In the genomic region with DNA sequence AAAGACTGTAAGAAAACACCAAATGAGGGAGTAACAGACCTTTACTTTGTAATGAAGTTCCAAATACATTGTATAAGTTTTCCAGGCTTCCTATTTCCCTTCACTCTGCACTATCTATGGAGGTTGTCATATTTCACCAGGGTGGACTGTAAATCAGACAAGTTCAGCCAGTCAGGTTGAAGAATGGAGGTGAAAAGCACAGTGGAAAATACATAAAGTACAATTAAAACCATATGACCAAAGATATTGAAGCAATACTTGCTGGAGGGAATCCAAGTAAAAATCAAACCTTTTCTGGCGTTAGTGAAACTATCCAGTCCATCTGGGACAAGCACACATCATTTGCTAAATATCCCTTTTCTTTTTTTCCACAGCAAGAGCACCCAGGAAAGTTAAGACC, we compare ENCODE assay signal across 16 cellular contexts. TPM values are rescaled to one million over a fixed set of nuclear protein-coding genes. Genes with fewer than 3 reads are reported as not detected.
DNase-seq lines count a peak whose midpoint lies in the region; ATAC-seq, FAIRE-seq and TF ChIP-seq lines count a peak whose summit lies in the region.
"Had no signal": no experiment of that assay in that cellular context is flagged by ENCODE, and none has a peak within 500 bp of the region (broad histone marks: within the 10 kb centered on the region; RNA-seq: fewer than 3 reads in every experiment).

No MANE protein-coding gene starts in this region.

- intact Hi-C loops in right cardiac atrium (cut with DNase I), result loop anchor here (5.0 to 10.0 kb wide), 5 partner anchors 73 to 325 kb away; no protein-coding TSS in a partner anchor
- intact Hi-C loops in Right ventricle myocardium superior (cut with DNase I), result loop anchor here (5.0 kb wide), 1 partner anchor 188 kb away; no protein-coding TSS in a partner anchor
- intact Hi-C loops in esophagus muscularis mucosa (cut with DNase I), result loop anchor here (5.0 kb wide), 1 partner anchor 183 kb away; no protein-coding TSS in a partner anchor

- H3K9me3 ChIP-seq in right cardiac atrium (ENCODE audit: control insufficient read depth, low read length), result no peaks in the 10 kb centered on the region
- H3K9me3 ChIP-seq in esophagus muscularis mucosa, result no peaks in the 10 kb centered on the region
- H3K9me3 ChIP-seq in neuron (ENCODE audit: low read length), result peaks cover 8% of the 10 kb centered on the region
- H3K9me3 ChIP-seq: testis had no signal

- H3K27me3 ChIP-seq in right cardiac atrium (ENCODE audit: control insufficient read depth, insufficient read depth), result no peaks in the 10 kb centered on the region
- H3K27me3 ChIP-seq in esophagus muscularis mucosa, result no peaks in the 10 kb centered on the region
- H3K27me3 ChIP-seq in neuron (ENCODE audit: insufficient read depth, low read length), result no peaks in the 10 kb centered on the region
- H3K27me3 ChIP-seq: testis had no signal

- H2AFZ ChIP-seq in neuron (ENCODE audit: low read depth, low read length), result no peak overlapping the region

- H3K27ac ChIP-seq in right cardiac atrium (ENCODE audit: low read length) (no peak overlapping the region), esophagus muscularis mucosa (replicated peaks in 1 of 4) (no peak overlapping the region)
- H3K27ac ChIP-seq: RWPE1, testis had no signal

- no peak for TF ChIP-seq CTCF in esophagus muscularis mucosa (IDR thresholded peaks at IDR 0.05)

- H3K36me3 ChIP-seq in esophagus muscularis mucosa (peaks cover 0 to 8% (median 4%) of the 10 kb centered on the region in 4 donors), neuron (ENCODE audit: insufficient read depth, low read length) (peaks cover 19% of the 10 kb centered on the region)

- ATAC-seq in right cardiac atrium (no peak), Right ventricle myocardium superior (ENCODE audit: poor library complexity) (no peak), GM21360 (IDR thresholded peaks at IDR 0.05; ENCODE audit: unreplicated experiment) (no peak), HG02870 (IDR thresholded peaks at IDR 0.05; ENCODE audit: unreplicated experiment) (no peak)
- ATAC-seq: activated CD8-positive, alpha-beta memory T cell treated with anti-CD3 and anti-CD28 coated beads, Interleukin-2, amount 10 ng/mL, durations not matched to agents 7 days and 5 days; activated naive CD4-positive, alpha-beta T cell treated with anti-CD3 and anti-CD28 coated beads, Interleukin-2, amount 50 U/mL, for 72 hours had no signal

- FAIRE-seq in GM12891 (lab: Jason Lieb, UNC), result no peak

- 22% methylated on average over 1 of the region's 1 CpG for WGBS in right cardiac atrium
- 17% methylated on average over 1 of the region's 1 CpG for WGBS in esophagus muscularis mucosa

- TF ChIP-seq POLR2A in esophagus muscularis mucosa (IDR thresholded peaks at IDR 0.05; ENCODE audit: low read depth) (no peak), GM12891 (IDR thresholded peaks at IDR 0.05; ENCODE audit: low read depth, low read length) (no peak)

- no peak for TF ChIP-seq EP300 in esophagus muscularis mucosa (IDR thresholded peaks at IDR 0.05)

- DNase-seq in right cardiac atrium (no peak), Right ventricle myocardium superior (no peak), esophagus muscularis mucosa (ENCODE audit: extremely low spot score) (no peak), kidney glomerular epithelial cell (lab: John Stamatoyannopoulos, UW) (no peak), GM12891 (ENCODE audit: insufficient read length, low spot score) (no peak)
- DNase-seq: ACHN; activated CD8-positive, alpha-beta memory T cell treated with anti-CD3 and anti-CD28 coated beads, Interleukin-2, amount 10 ng/mL, durations not matched to agents 7 days and 5 days; dermis blood vessel endothelial cell; H7; NCI-H1092 treated with DMSO at 0.1 percent for 48 hours; testis had no signal

- H3K4me3 ChIP-seq in right cardiac atrium (ENCODE audit: low read length) (peak overlapping the region; percentile 55), esophagus muscularis mucosa (peak overlapping the region; percentile 76 to 95 (median 84)), neuron (ENCODE audit: low read length) (peak overlapping the region; percentile 89)
- H3K4me3 ChIP-seq: testis had no signal

- H3K4me1 ChIP-seq in right cardiac atrium (ENCODE audit: control insufficient read depth, insufficient read depth, low read length), result peaks cover 3% of the 10 kb centered on the region
- peaks cover 52 to 68% (median 65%) of the 10 kb centered on the region in 4 donors for H3K4me1 ChIP-seq in esophagus muscularis mucosa
- peaks cover 36% of the 10 kb centered on the region for H3K4me1 ChIP-seq in neuron (ENCODE audit: insufficient read depth, low read length)

TF ChIP-seq in GM12891, 5 proteins besides CTCF, POLR2A, EP300 and RAD21:
- TF ChIP-seq SPI1 (IDR thresholded peaks at IDR 0.05; ENCODE audit: low read depth, low read length) (no peak), POU2F2 (IDR thresholded peaks at IDR 0.05; ENCODE audit: low read depth, low read length) (no peak), POLR2AphosphoS5 (IDR thresholded peaks at IDR 0.05; ENCODE audit: low read depth, low read length) (no peak), PAX5 (IDR thresholded peaks at IDR 0.05; ENCODE audit: insufficient read depth, low read length, severe bottlenecking) (no peak)

RNA-seq across cellular contexts. Expression of a gene that starts 3.2 kb away (rescaled TPM):
- total RNA-seq in right cardiac atrium (10 to 100 TPM; 54.0 to 65.3 (median 56.4) TPM), Right ventricle myocardium superior (53.0 TPM), esophagus muscularis mucosa (10 to 100 TPM; 55.6 to 75.9 (median 72.0) TPM)
- polyA plus RNA-seq in right cardiac atrium, result 66.8 TPM
- 0.36 TPM for polyA plus RNA-seq in GM12891 (2012; ENCODE audit: low read depth, missing spikeins)

RNA-seq across cellular contexts. Expression of a gene that starts 55.6 kb away (rescaled TPM):
- total RNA-seq in right cardiac atrium, result 10 to 100 TPM; 28.0 to 34.4 (median 31.3) TPM
- polyA plus RNA-seq in right cardiac atrium, result 11.5 TPM
- 21.9 TPM for total RNA-seq in Right ventricle myocardium superior
- total RNA-seq in esophagus muscularis mucosa, result 10 to 100 TPM; 13.0 to 19.9 (median 14.3) TPM
- 7.0 TPM for polyA plus RNA-seq in GM12891 (2012; ENCODE audit: low read depth, missing spikeins)
